ENCODE assay signal across 8 cellular contexts in the genomic region with DNA sequence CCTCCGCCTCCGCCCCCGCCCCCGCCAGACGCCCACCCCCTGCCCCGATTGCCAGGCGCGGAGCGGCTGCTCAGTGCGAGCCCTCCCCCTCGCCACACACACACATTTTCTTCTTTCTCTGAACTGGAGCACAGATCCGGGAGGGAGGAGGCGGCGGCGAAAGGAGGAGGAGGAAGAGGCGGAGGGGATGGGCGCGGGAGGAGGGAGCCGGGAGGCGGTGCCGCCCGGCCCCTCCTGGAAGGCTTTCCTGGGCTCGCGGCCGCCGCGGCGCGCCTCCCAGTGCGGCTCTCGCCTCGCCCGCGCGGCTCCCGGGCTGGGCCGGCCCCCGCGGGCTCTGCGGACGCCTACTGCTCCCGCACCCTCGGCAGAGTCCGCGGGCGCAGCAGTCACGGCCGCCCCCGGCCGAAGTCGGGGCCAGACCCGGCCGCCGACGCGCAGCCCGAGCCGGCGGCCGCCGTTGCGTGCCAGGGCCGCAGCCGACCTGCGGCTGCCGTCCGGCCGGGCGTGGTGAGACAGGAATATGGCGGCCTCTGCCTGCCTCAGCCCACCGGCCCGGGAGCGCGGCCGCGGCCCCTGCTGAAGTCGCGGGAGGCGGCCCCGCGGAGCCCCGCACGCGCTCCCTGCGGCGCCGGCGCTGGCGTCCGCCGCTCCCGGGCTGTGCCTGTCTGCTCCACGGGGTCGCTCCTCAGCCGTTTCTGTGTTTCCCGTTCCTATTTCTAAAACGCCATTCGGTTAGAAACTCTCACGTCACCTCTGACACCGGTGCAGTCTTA. TPM values are rescaled to one million over a fixed set of nuclear protein-coding genes. Genes with fewer than 3 reads are reported as not detected.
A peak's percentile ranks its signal among the peaks of the same experiment; 100 is the strongest.
DNase-seq lines count a peak whose midpoint lies in the region; ATAC-seq and TF ChIP-seq lines count a peak whose summit lies in the region.

No MANE protein-coding gene starts in this region.

- peaks cover 4% of the 10 kb centered on the region for H4K20me1 ChIP-seq in osteoblast (ENCODE audit: insufficient read depth, low read length)

- H3K4me1 ChIP-seq in cardiac muscle cell (ENCODE audit: low read depth) (peaks cover 19% of the 10 kb centered on the region), osteoblast (ENCODE audit: insufficient read depth, low read length) (peaks cover 25% of the 10 kb centered on the region)

- H3K36me3 ChIP-seq in cardiac muscle cell: no peaks in the 10 kb centered on the region
- no peaks in the 10 kb centered on the region for H3K36me3 ChIP-seq in osteoblast (ENCODE audit: insufficient read depth, low read length)

- H3K27me3 ChIP-seq in cardiac muscle cell (no peaks in the 10 kb centered on the region), osteoblast (ENCODE audit: insufficient read depth, low read length) (no peaks in the 10 kb centered on the region)

- no peaks in the 10 kb centered on the region for H3K9me3 ChIP-seq in cardiac muscle cell (ENCODE audit: low read depth)
- H3K9me3 ChIP-seq in osteoblast (ENCODE audit: low read depth, low read length): no peaks in the 10 kb centered on the region

- ATAC-seq in GM19328 (IDR thresholded peaks at IDR 0.05; ENCODE audit: unreplicated experiment): no peak

- no peak for TF ChIP-seq CTCF in cardiac muscle cell (IDR thresholded peaks at IDR 0.05; ENCODE audit: low read depth, low read length)
- no peak for TF ChIP-seq CTCF in osteoblast (IDR thresholded peaks at IDR 0.05; ENCODE audit: extremely low read depth, low read depth, low read length)

- H3K27ac ChIP-seq in adipose tissue (ENCODE audit: low read depth, low read length) (peak overlapping the region; percentile 81), cardiac muscle cell (peak overlapping the region; percentile 97), osteoblast (ENCODE audit: low read depth, low read length) (peak overlapping the region; percentile 81), temporal lobe (ENCODE audit: low read depth, low read length) (peak overlapping the region; percentile 89)

- peaks cover 38% of the 10 kb centered on the region for H3K79me2 ChIP-seq in osteoblast (ENCODE audit: insufficient read depth, low read length)

- 0 to 2% (median 1%) methylated on average over 63 to 96 of the region's 100 CpGs for WGBS in adipose tissue, 3 donors

- H3K4me2 ChIP-seq in osteoblast (ENCODE audit: insufficient read depth, low read length): peak overlapping the region; percentile 96

- peak overlapping the region; percentile 94 for H2AFZ ChIP-seq in osteoblast (ENCODE audit: low read length)

- H3K4me3 ChIP-seq in cardiac muscle cell (peak overlapping the region; percentile 83), osteoblast (ENCODE audit: insufficient read depth, low read length) (peak overlapping the region; percentile 88)

- DNase-seq in GDM1 (lab: John Stamatoyannopoulos, UW) (peak; percentile 94), NCI-H1417 (lab: John Stamatoyannopoulos, UW) (peak; percentile 81 to 97 (median 94)), T-helper 1 cell (peak; percentile 61 to 80 (median 70)), cardiac muscle cell (ENCODE audit: low read depth in 1 of 2, low spot score in 1 of 2) (peak; percentile 93 to 97), osteoblast (ENCODE audit: insufficient read length, low spot score, missing footprints) (peak; percentile 98)

RNA-seq across cellular contexts. Expression of a gene that starts 0.4 kb away (rescaled TPM):
- polyA plus RNA-seq in adipose tissue (10 to 100 TPM in 2 of 3 donors, 1 to 10 TPM in 1; 6.3 to 24.9 (median 16.8) TPM), cardiac muscle cell (21.1 and 32.4 TPM in 2 replicates)
- total RNA-seq in cardiac muscle cell (28.4 and 32.8 TPM in 2 replicates), osteoblast (63.9 and 64.8 TPM in 2 replicates), temporal lobe (151 TPM)
